Comparison of ENCODE assay signal across 14 cellular contexts in genomic region chr9:113649855-113650206, GRCh38.
DNase-seq lines count a peak whose midpoint lies in the region; ATAC-seq and TF ChIP-seq lines count a peak whose summit lies in the region.
"Had no signal": no experiment of that assay in that cellular context is flagged by ENCODE, and none has a peak within 500 bp of the region (broad histone marks: within the 10 kb centered on the region; RNA-seq: fewer than 3 reads in every experiment).

No MANE protein-coding gene starts in this region.

- H3K9me3 Mint-ChIP-seq in nephron progenitor cell = no peaks in the 10 kb centered on the region

- no peak for TF ChIP-seq RAD21 in SK-N-SH (IDR thresholded peaks at IDR 0.05; ENCODE audit: low read length)

- DNase-seq in SK-N-SH (no peak), brain microvascular endothelial cell (no peak), nephron progenitor cell (no peak), NCI-H1417 treated with DMSO at 0.1 percent for 48 hours (lab: John Stamatoyannopoulos, UW) (no peak), NCI-H748 (lab: John Stamatoyannopoulos, UW; ENCODE audit: unreplicated experiment) (no peak), T-helper 17 cell (no peak)
- DNase-seq: 8988T, NCI-H187 treated with DMSO at 0.1 percent for 48 hours, SIG-M5, SW 1271 had no signal

- WGBS in SK-N-SH (ENCODE audit: low lambda C conversion rate) = 93% methylated on average over 2 of the region's 2 CpGs

- H3K9me3 ChIP-seq in SK-N-SH = no peaks in the 10 kb centered on the region
- no peaks in the 10 kb centered on the region for H3K9me3 ChIP-seq in T-helper 17 cell (ENCODE audit: control insufficient read depth, low read length, poor library complexity, severe bottlenecking)
- H3K9me3 ChIP-seq: MG63 had no signal

- TF ChIP-seq CTCF in SK-N-SH (IDR thresholded peaks at IDR 0.05) (no peak), brain microvascular endothelial cell (IDR thresholded peaks at IDR 0.05; ENCODE audit: low read depth, low read length, missing control alignments) (no peak), nephron progenitor cell (IDR thresholded peaks at IDR 0.05) (no peak)

- in situ Hi-C loops in brain microvascular endothelial cell (cut with HindIII; ENCODE audit: low pct_ligation_motif_present, low sequenced_read_pairs) = loop anchor here (10.0 kb wide), 2 partner anchors 65 to 205 kb away; no protein-coding TSS in a partner anchor

- H3K4me1 ChIP-seq in SK-N-SH (ENCODE audit: control insufficient read depth in 1 of 2, insufficient read depth in 2 of 2, low read depth in 1 of 2, low read length in 1 of 2) = peaks cover 19 to 61% of the 10 kb centered on the region in 2 experiments

- H3K27ac ChIP-seq in SK-N-SH (ENCODE audit: low read depth in 2 of 2, low read length in 1 of 2) (peak overlapping the region; percentile 91 to 99), brain microvascular endothelial cell (peak overlapping the region; percentile 39)
- H3K27ac ChIP-seq: C4-2B had no signal

- H3K36me3 ChIP-seq in SK-N-SH (replicated peaks in 1 of 2; ENCODE audit: control insufficient read depth in 1 of 2, insufficient read depth in 2 of 2, low read length in 1 of 2) (no peaks in the 10 kb centered on the region), brain microvascular endothelial cell (replicated peaks) (no peaks in the 10 kb centered on the region)
- H3K36me3 ChIP-seq: MG63 had no signal

- POLR2A ChIA-PET in SK-N-SH (lab: Yijun Ruan, JAX) = interaction anchor here (2.6 to 3.9 kb wide), 2 partner anchors 56 to 240 kb away, joined by 9 to 23 read pairs; partner anchors contain the start of genes C9orf43 and POLE3

- no peak for TF ChIP-seq EP300 in SK-N-SH (IDR thresholded peaks at IDR 0.05; ENCODE audit: borderline replicate concordance in 1 of 2, low read depth in 1 of 2, low read length in 1 of 2)

- H3K27ac Mint-ChIP-seq in nephron progenitor cell (peak overlapping the region; percentile 96), T-helper 17 cell (no peak overlapping the region)

- H3K9me2 ChIP-seq in SK-N-SH = no peaks in the 10 kb centered on the region

- H2AFZ ChIP-seq in SK-N-SH (ENCODE audit: low read depth) = no peak overlapping the region

- H3K36me3 Mint-ChIP-seq in nephron progenitor cell (ENCODE audit: low read depth) (no peaks in the 10 kb centered on the region), T-helper 17 cell (ENCODE audit: low read depth) (no peaks in the 10 kb centered on the region)

- H4K20me1 ChIP-seq in SK-N-SH (ENCODE audit: insufficient read depth) = no peaks in the 10 kb centered on the region

- no peaks in the 10 kb centered on the region for H3K79me2 ChIP-seq in SK-N-SH (ENCODE audit: insufficient read depth)

- H3K27me3 ChIP-seq in SK-N-SH (ENCODE audit: insufficient read depth) = no peaks in the 10 kb centered on the region
- H3K27me3 ChIP-seq in brain microvascular endothelial cell (replicated peaks) = no peaks in the 10 kb centered on the region
- H3K27me3 ChIP-seq: MG63 had no signal

- H3K27me3 Mint-ChIP-seq in nephron progenitor cell (ENCODE audit: low read depth, poor library complexity) = peaks cover 6% of the 10 kb centered on the region
- peaks cover 23% of the 10 kb centered on the region for H3K27me3 Mint-ChIP-seq in T-helper 17 cell

- CTCF ChIA-PET in SK-N-SH (lab: Yijun Ruan, JAX) = interaction anchor here (1.9 to 19.0 kb wide), 4 partner anchors 8 to 202 kb away, joined by 4 to 1335 read pairs (median 103); no protein-coding TSS in a partner anchor

- H3K4me2 ChIP-seq in SK-N-SH = peak overlapping the region; percentile 63

- peak overlapping the region; percentile 66; the same call in 1 of the 2 replicates for H3K9ac ChIP-seq in SK-N-SH

- H3F3A ChIP-seq in SK-N-SH (replicated peaks; ENCODE audit: insufficient read depth) = peaks cover 23% of the 10 kb centered on the region

- H3K4me3 Mint-ChIP-seq in nephron progenitor cell (no peak overlapping the region), T-helper 17 cell (no peak overlapping the region)

- H3K4me1 Mint-ChIP-seq in nephron progenitor cell (peaks cover 89% of the 10 kb centered on the region), T-helper 17 cell (no peaks in the 10 kb centered on the region)

- no peak overlapping the region for H3K4me3 ChIP-seq in SK-N-SH (ENCODE audit: low read depth in 2 of 2, low read length in 1 of 2)
- no peak overlapping the region for H3K4me3 ChIP-seq in brain microvascular endothelial cell (ENCODE audit: low read depth, low read length)
- H3K4me3 ChIP-seq: MG63 had no signal

- ATAC-seq in SK-N-SH treated with all-trans-retinoic acid at 6 μM for 48 hours = no peak
- no peak for ATAC-seq in HG03439 (IDR thresholded peaks at IDR 0.05; ENCODE audit: unreplicated experiment)
- ATAC-seq in T-helper 17 cell = no peak

TF ChIP-seq in SK-N-SH, 30 proteins besides CTCF, POLR2A, EP300 and RAD21 (continues in another document):
- TF ChIP-seq ZBTB33 (IDR thresholded peaks at IDR 0.05; ENCODE audit: borderline replicate concordance, low read depth) (no peak), TEAD4 (IDR thresholded peaks at IDR 0.05; ENCODE audit: borderline replicate concordance, insufficient read depth) (no peak), YY1 (IDR thresholded peaks at IDR 0.05; ENCODE audit: low read depth) (no peak), TAF1 (IDR thresholded peaks at IDR 0.05; ENCODE audit: borderline replicate concordance, low read depth, low read length) (no peak), IRF3 (IDR thresholded peaks at IDR 0.05; ENCODE audit: low read depth, low read length) (no peak), SMC3 (IDR thresholded peaks at IDR 0.05; ENCODE audit: low read depth, low read length) (no peak), CHD2 (IDR thresholded peaks at IDR 0.05; ENCODE audit: low read length, partially characterized antibody) (no peak), SIN3A (IDR thresholded peaks at IDR 0.05; ENCODE audit: borderline replicate concordance, low read depth, low read length) (no peak), GABPA (IDR thresholded peaks at IDR 0.05; ENCODE audit: low read depth) (no peak)

TF ChIP-seq in SK-N-SH treated with all-trans-retinoic acid at 6 μM for 48 hours, 23 proteins besides CTCF, POLR2A, EP300 and RAD21 (continues in another document):
- no peak for TF ChIP-seq ISL1 (CRISPR knock-in tag; IDR thresholded peaks at IDR 0.05)
- TF ChIP-seq ZNF565 (CRISPR knock-in tag; conservative IDR thresholded peaks at IDR 0.05; ENCODE audit: low read depth) = no peak
- no peak for TF ChIP-seq TSHZ2 (CRISPR knock-in tag; IDR thresholded peaks at IDR 0.05)
- no peak for TF ChIP-seq ZNF8 (CRISPR knock-in tag; IDR thresholded peaks at IDR 0.05)
- TF ChIP-seq CSRNP3 (CRISPR knock-in tag; IDR thresholded peaks at IDR 0.05) = no peak
- TF ChIP-seq TOX (CRISPR knock-in tag; IDR thresholded peaks at IDR 0.05; ENCODE audit: borderline replicate concordance) = no peak
- TF ChIP-seq SNAI2 (CRISPR knock-in tag; IDR thresholded peaks at IDR 0.05) = no peak
- TF ChIP-seq PPARA (CRISPR knock-in tag; IDR thresholded peaks at IDR 0.05; ENCODE audit: borderline replicate concordance) = no peak
- no peak for TF ChIP-seq OSR1 (CRISPR knock-in tag; IDR thresholded peaks at IDR 0.05)
- TF ChIP-seq BACH2 (CRISPR knock-in tag; IDR thresholded peaks at IDR 0.05; ENCODE audit: borderline replicate concordance) = no peak
- TF ChIP-seq CREB5 (CRISPR knock-in tag; IDR thresholded peaks at IDR 0.05; ENCODE audit: low read depth) = no peak
